ENCODE assay signal across 32 cellular contexts in genomic region chr7:35277359-35277758, GRCh38. TPM values are rescaled to one million over a fixed set of nuclear protein-coding genes. Genes with fewer than 3 reads are reported as not detected.
"Had no signal": no experiment of that assay in that cellular context is flagged by ENCODE, and none has a peak within 500 bp of the region (broad histone marks: within the 10 kb centered on the region; RNA-seq: fewer than 3 reads in every experiment).

No MANE protein-coding gene starts in this region.

- H3K27ac ChIP-seq: brain microvascular endothelial cell, PC-9, RWPE1, SJCRH30, SK-N-MC had no signal

- H3K27me3 ChIP-seq: brain microvascular endothelial cell, SJCRH30 had no signal

- ATAC-seq: activated CD4-positive, alpha-beta T cell treated with anti-CD3 and anti-CD28 coated beads for 36 hours; activated CD4-positive, CD25-positive, alpha-beta regulatory T cell treated with anti-CD3 and anti-CD28 coated beads, Interleukin-2, amount 50 U/mL, for 24 hours; activated CD8-positive, alpha-beta memory T cell treated with anti-CD3 and anti-CD28 coated beads, Interleukin-2, amount 10 ng/mL, durations not matched to agents 7 days and 5 days; WTC11 had no signal

- H3K4me3 ChIP-seq: PC-9, SJCRH30, SK-N-MC had no signal

- H3K4me1 ChIP-seq: SJCRH30 had no signal

- DNase-seq: activated CD4-positive, alpha-beta memory T cell treated with anti-CD3 and anti-CD28 coated beads, Interleukin-2, amount 10 ng/mL, durations not matched to agents 7 days and 5 days; activated CD4-positive, alpha-beta T cell treated with anti-CD3 and anti-CD28 coated beads for 36 hours; activated CD8-positive, alpha-beta memory T cell treated with anti-CD3 and anti-CD28 coated beads for 24 hours; activated CD8-positive, alpha-beta memory T cell treated with anti-CD3 and anti-CD28 coated beads, Interleukin-2, amount 10 ng/mL, durations not matched to agents 7 days and 5 days; activated CD8-positive, alpha-beta memory T cell treated with anti-CD3 and anti-CD28 coated beads, Interleukin-2, amount 50 U/mL, for 48 hours; activated effector memory CD4-positive, alpha-beta T cell treated with Interleukin-2 at 50 U/mL for 16 hours; activated naive CD4-positive, alpha-beta T cell treated with anti-CD3 and anti-CD28 coated beads, Interleukin-2, amount 10 ng/mL, durations not matched to agents 7 days and 5 days; activated naive CD8-positive, alpha-beta T cell treated with anti-CD3 and anti-CD28 coated beads for 36 hours; activated T-cell treated with anti-CD3 and anti-CD28 coated beads, Interleukin-2, amount 50 U/mL, for 48 hours; amniotic stem cell; aorta; brain microvascular endothelial cell; NCI-H1092 treated with DMSO at 0.1 percent for 48 hours; NCI-H1417; NCI-H146; NCI-H187; NCI-H2029 treated with DMSO at 0.1 percent for 48 hours; NCI-H2107; NCI-H2171; NCI-H510A; NCI-H526; NCI-H748 treated with DMSO at 0.1 percent for 48 hours; NK-92 treated with Interleukin-12 subunit alpha and Interleukin-12 subunit beta, amount 100 ng/mL, for 24 hours; PC-9; SHP77; SJCRH30 had no signal

- H3K4me2 ChIP-seq: PC-9 had no signal

- FAIRE-seq: RCC 7860, TTC549 had no signal

- H3K36me3 ChIP-seq: brain microvascular endothelial cell, SJCRH30 had no signal

- H3K9me3 ChIP-seq: SJCRH30 had no signal

- H2AFZ ChIP-seq: PC-9 had no signal

RNA-seq across cellular contexts. Expression of gene TBX20, which starts 23.5 kb away (rescaled TPM):
- total RNA-seq: aorta had no signal
